Comparison of ENCODE assay signal across 8 cellular contexts in the genomic region with DNA sequence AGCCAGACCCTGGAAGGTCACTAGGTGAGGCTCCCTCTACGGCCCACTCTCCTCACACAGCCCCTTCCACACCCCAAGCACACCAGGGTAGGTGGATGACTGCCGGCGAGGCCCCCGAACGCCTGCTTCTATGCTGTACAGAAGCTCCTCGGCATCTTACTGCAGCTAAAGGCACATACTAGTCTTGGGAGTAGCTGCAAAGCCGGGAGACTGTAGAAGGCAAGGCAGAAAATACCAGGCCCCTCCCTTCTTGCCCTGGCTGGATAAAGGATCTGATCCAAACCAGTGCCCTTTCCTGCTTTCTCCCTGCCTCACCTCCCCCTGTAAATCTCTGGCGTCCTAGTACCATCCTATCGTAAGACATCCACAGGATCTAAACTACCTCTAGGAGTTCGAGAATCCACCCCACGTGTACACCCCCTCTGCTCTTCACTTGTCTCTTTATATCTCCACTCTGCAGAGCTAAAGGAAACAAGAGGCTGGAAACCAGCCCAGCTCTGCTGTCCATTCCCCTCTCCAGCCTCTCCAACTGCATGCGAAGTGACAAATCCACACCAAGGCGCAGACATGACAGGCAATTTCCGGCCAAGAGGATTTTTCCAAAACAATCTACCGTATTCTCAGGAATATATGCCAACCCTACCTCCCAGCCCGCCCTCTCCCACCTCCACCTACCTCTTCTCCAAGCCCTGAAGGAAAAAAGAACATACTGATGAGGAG. TPM values are rescaled to one million over a fixed set of nuclear protein-coding genes. Genes with fewer than 3 reads are reported as not detected.
A peak's percentile ranks its signal among the peaks of the same experiment; 100 is the strongest.
DNase-seq lines count a peak whose midpoint lies in the region; ATAC-seq and TF ChIP-seq lines count a peak whose summit lies in the region.

No MANE protein-coding gene starts in this region.

- H3K36me3 Mint-ChIP-seq in IgD-negative memory B cell (no peaks in the 10 kb centered on the region), osteocyte (ENCODE audit: unreplicated experiment) (no peaks in the 10 kb centered on the region)
- H3K36me3 Mint-ChIP-seq in activated T-helper 17 cell treated with anti-CD3 and anti-CD28 coated beads, Interleukin-2, amount 50 U/mL, for 72 hours (ENCODE audit: low read depth): no peaks in the 10 kb centered on the region

- H3K4me3 Mint-ChIP-seq in IgD-negative memory B cell (peak overlapping the region; percentile 89 to 98 (median 96)), osteocyte (ENCODE audit: unreplicated experiment) (peak overlapping the region; percentile 71)
- peak overlapping the region; percentile 95 for H3K4me3 Mint-ChIP-seq in activated T-helper 17 cell treated with anti-CD3 and anti-CD28 coated beads, Interleukin-2, amount 50 U/mL, for 72 hours

- H3K27me3 Mint-ChIP-seq in IgD-negative memory B cell: no peaks in the 10 kb centered on the region
- H3K27me3 Mint-ChIP-seq in activated T-helper 17 cell treated with anti-CD3 and anti-CD28 coated beads, Interleukin-2, amount 50 U/mL, for 72 hours: no peaks in the 10 kb centered on the region
- H3K27me3 Mint-ChIP-seq in osteocyte (ENCODE audit: unreplicated experiment): no peaks in the 10 kb centered on the region

- peaks cover 29 to 50% (median 50%) of the 10 kb centered on the region in 3 donors for H3K4me1 Mint-ChIP-seq in IgD-negative memory B cell
- peaks cover 38% of the 10 kb centered on the region for H3K4me1 Mint-ChIP-seq in activated T-helper 17 cell treated with anti-CD3 and anti-CD28 coated beads, Interleukin-2, amount 50 U/mL, for 72 hours
- H3K4me1 Mint-ChIP-seq in osteocyte (ENCODE audit: unreplicated experiment): peaks cover 73% of the 10 kb centered on the region

- no peak for TF ChIP-seq CTCF in osteocyte (IDR thresholded peaks at IDR 0.05)

- H3K27ac Mint-ChIP-seq in IgD-negative memory B cell: peak overlapping the region; percentile 95 to 97 (median 95)
- H3K27ac Mint-ChIP-seq in activated T-helper 17 cell treated with anti-CD3 and anti-CD28 coated beads, Interleukin-2, amount 50 U/mL, for 72 hours: peak overlapping the region; percentile 79
- H3K27ac Mint-ChIP-seq in osteocyte (ENCODE audit: unreplicated experiment): peak overlapping the region; percentile 92

- ATAC-seq in activated T-helper 17 cell treated with anti-CD3 and anti-CD28 coated beads, Interleukin-2, amount 50 U/mL, for 72 hours (replicated peaks): no peak
- ATAC-seq in HG02840 (IDR thresholded peaks at IDR 0.05; ENCODE audit: low FRiP score, unreplicated experiment) (no peak), GM21825 (IDR thresholded peaks at IDR 0.05; ENCODE audit: unreplicated experiment) (no peak)

- DNase-seq in DMS79 treated with DMSO at 0.1 percent for 48 hours (lab: John Stamatoyannopoulos, UW): peak; percentile 42
- DNase-seq in DMS79 (lab: John Stamatoyannopoulos, UW): no peak
- DNase-seq in glomerular visceral epithelial cell (ENCODE audit: extremely low spot score): peak; percentile 67
- DNase-seq in osteocyte (ENCODE audit: extremely low spot score, unreplicated experiment): no peak

- H3K9me3 Mint-ChIP-seq in IgD-negative memory B cell (no peaks in the 10 kb centered on the region), osteocyte (ENCODE audit: unreplicated experiment) (no peaks in the 10 kb centered on the region)
- H3K9me3 Mint-ChIP-seq in activated T-helper 17 cell treated with anti-CD3 and anti-CD28 coated beads, Interleukin-2, amount 50 U/mL, for 72 hours: no peaks in the 10 kb centered on the region

RNA-seq across cellular contexts. Expression of gene TNK2, which starts 11.8 kb away (rescaled TPM):
- 6.1 TPM for polyA plus RNA-seq in IgD-negative memory B cell
- total RNA-seq in activated T-helper 17 cell treated with anti-CD3 and anti-CD28 coated beads, Interleukin-2, amount 50 U/mL, for 72 hours: 10 to 100 TPM; 56.5 to 67.7 TPM
- 42.9 and 54.2 TPM in 2 replicates for total RNA-seq in osteocyte

Comparison
In these comparisons a context has a peak if more than half of its experiments do, and no peak if none do; other contexts are left out.
1. DNase-seq: peak in DMS79 treated with DMSO at 0.1 percent for 48 hours (single experiment) and glomerular visceral epithelial cell (single experiment); none in DMS79 (single experiment) and osteocyte (single experiment).
2. Peak in every context shown above with its lines, with median percentiles within 50 percentile points of each other: H3K27ac Mint-ChIP-seq and H3K4me3 Mint-ChIP-seq.